Comparison of ENCODE assay signal across 8 cellular contexts in genomic region chr16:16127469-16128116, GRCh38.
DNase-seq lines count a peak whose midpoint lies in the region; ATAC-seq and TF ChIP-seq lines count a peak whose summit lies in the region.

No MANE protein-coding gene starts in this region.

- H3K9me3 ChIP-seq in CD4-positive, alpha-beta T cell (ENCODE audit: control insufficient read depth, low read length) = peaks cover 10% of the 10 kb centered on the region
- no peaks in the 10 kb centered on the region for H3K9me3 ChIP-seq in HEK293 (ENCODE audit: control insufficient read depth, insufficient read depth, low read depth, low read length)
- H3K9me3 ChIP-seq in PC-3 (ENCODE audit: low read length) = no peaks in the 10 kb centered on the region

- TF ChIP-seq CTCF in CD4-positive, alpha-beta T cell (IDR thresholded peaks at IDR 0.05) = peak; percentile 82
- TF ChIP-seq CTCF in HEK293 (tag by site-specific recombination; IDR thresholded peaks at IDR 0.05) = peak; percentile 66
- peak; percentile 73 for TF ChIP-seq CTCF in PC-3 (conservative IDR thresholded peaks at IDR 0.05; ENCODE audit: low read depth, low read length)
- TF ChIP-seq CTCF in fibroblast of mammary gland (conservative IDR thresholded peaks at IDR 0.05; ENCODE audit: control insufficient read depth, insufficient read depth, low read depth, low read length) = peak; percentile 87
- peak; percentile 88 for TF ChIP-seq CTCF in neural crest cell (conservative IDR thresholded peaks at IDR 0.05)

- H3K36me3 Mint-ChIP-seq in CD4-positive, alpha-beta T cell (ENCODE audit: low read depth) = peaks cover 80% of the 10 kb centered on the region
- peaks cover 94% of the 10 kb centered on the region for H3K36me3 Mint-ChIP-seq in activated T-cell treated with anti-CD3 and anti-CD28 coated beads, Interleukin-2, amount 50 U/mL, for 24 hours (ENCODE audit: low read depth)
- H3K36me3 Mint-ChIP-seq in neural crest cell (ENCODE audit: low read depth) = peaks cover 27% of the 10 kb centered on the region
- H3K36me3 Mint-ChIP-seq in stimulated activated naive CD8-positive, alpha-beta T cell treated with anti-CD3 and anti-CD28 coated beads, Interleukin-15, Interleukin-2, amounts not matched to agents 100 ng/mL and 50 ng/mL, for 24 hours (ENCODE audit: low read depth) = peaks cover 66% of the 10 kb centered on the region

- no peaks in the 10 kb centered on the region for H3F3A ChIP-seq in PC-3 (ENCODE audit: low read length, unreplicated experiment)

- H3K36me3 ChIP-seq in HEK293 (ENCODE audit: control insufficient read depth in 2 of 2, insufficient read depth in 1 of 2, low read length in 2 of 2) = peaks cover 24 to 66% of the 10 kb centered on the region in 2 experiments; a peak in 2 of 3 replicates
- H3K36me3 ChIP-seq in PC-3 (ENCODE audit: low read depth, low read length) = peaks cover 8% of the 10 kb centered on the region; the same call in 1 of the 2 replicates

- peak; percentile 34 to 71 (median 58) for DNase-seq in CD4-positive, alpha-beta T cell
- DNase-seq in PC-3 (peak; percentile 74), fibroblast of mammary gland (ENCODE audit: low read depth) (peak; percentile 70), neural crest cell (ENCODE audit: low read depth, low spot score) (peak; percentile 70)
- DNase-seq in activated T-cell treated with anti-CD3 and anti-CD28 coated beads, Interleukin-2, amount 50 U/mL, for 24 hours = peak; percentile 80

- H4K20me1 ChIP-seq in PC-3 (ENCODE audit: low read length) = no peaks in the 10 kb centered on the region

- no peak overlapping the region for H3K9ac ChIP-seq in PC-3 (ENCODE audit: low read length)

- no peaks in the 10 kb centered on the region for H3K27me3 ChIP-seq in CD4-positive, alpha-beta T cell (ENCODE audit: control insufficient read depth, insufficient read depth, low read length)
- H3K27me3 ChIP-seq in PC-3 (ENCODE audit: low read length) = no peaks in the 10 kb centered on the region

- H3K4me1 ChIP-seq in HEK293 (ENCODE audit: control insufficient read depth, insufficient read depth, low read length) = no peaks in the 10 kb centered on the region
- no peaks in the 10 kb centered on the region for H3K4me1 ChIP-seq in PC-3 (ENCODE audit: insufficient read depth, low read length)

- H2AFZ ChIP-seq in PC-3 (ENCODE audit: low read length) = no peak overlapping the region

- no peak overlapping the region for H3K27ac ChIP-seq in CD4-positive, alpha-beta T cell (ENCODE audit: low read depth, low read length)
- H3K27ac ChIP-seq in HEK293 (ENCODE audit: extremely low read depth, low read depth, low read length) (no peak overlapping the region), PC-3 (ENCODE audit: low read length) (no peak overlapping the region)

- intact Hi-C loops in CD4-positive, alpha-beta T cell (cut with DNase I, micrococcal nuclease) = loop anchor here (1.0 to 5.0 kb wide), 9 partner anchors 178 to 701 kb away; partner anchors contain the start of genes ABCC1 (in 2 of the 2) and CEP20 (in 1 of the 2)
- intact Hi-C loops in PC-3 (cut with micrococcal nuclease) = loop anchor here (1.0 to 5.0 kb wide), 3 partner anchors 252 to 361 kb away; no protein-coding TSS in a partner anchor

- peaks cover 4% of the 10 kb centered on the region for H3K9me3 Mint-ChIP-seq in CD4-positive, alpha-beta T cell
- H3K9me3 Mint-ChIP-seq in activated T-cell treated with anti-CD3 and anti-CD28 coated beads, Interleukin-2, amount 50 U/mL, for 24 hours = peaks cover 7% of the 10 kb centered on the region
- peaks cover 7% of the 10 kb centered on the region for H3K9me3 Mint-ChIP-seq in neural crest cell
- peaks cover 11% of the 10 kb centered on the region for H3K9me3 Mint-ChIP-seq in stimulated activated naive CD8-positive, alpha-beta T cell treated with anti-CD3 and anti-CD28 coated beads, Interleukin-15, Interleukin-2, amounts not matched to agents 100 ng/mL and 50 ng/mL, for 24 hours

- ATAC-seq in CD4-positive, alpha-beta T cell (ENCODE audit: poor library complexity) = peak; percentile 93
- ATAC-seq in PC-3 = peak; percentile 76
- no peak for ATAC-seq in GM19035 (IDR thresholded peaks at IDR 0.05; ENCODE audit: unreplicated experiment)

- H3K4me2 ChIP-seq in PC-3 (ENCODE audit: low read length) = no peak overlapping the region

- no TSS peak for BruUV-seq in PC-3 (replicated peaks; lab: Mats Ljungman, UMichigan)

- no peaks in the 10 kb centered on the region for H3K79me2 ChIP-seq in PC-3 (ENCODE audit: low read length)

- no peaks in the 10 kb centered on the region for H3K27me3 Mint-ChIP-seq in CD4-positive, alpha-beta T cell
- H3K27me3 Mint-ChIP-seq in activated T-cell treated with anti-CD3 and anti-CD28 coated beads, Interleukin-2, amount 50 U/mL, for 24 hours = no peaks in the 10 kb centered on the region
- H3K27me3 Mint-ChIP-seq in neural crest cell (ENCODE audit: low read depth) = no peaks in the 10 kb centered on the region
- H3K27me3 Mint-ChIP-seq in stimulated activated naive CD8-positive, alpha-beta T cell treated with anti-CD3 and anti-CD28 coated beads, Interleukin-15, Interleukin-2, amounts not matched to agents 100 ng/mL and 50 ng/mL, for 24 hours = no peaks in the 10 kb centered on the region

- no peaks in the 10 kb centered on the region for H3K9me2 ChIP-seq in PC-3 (replicated peaks; ENCODE audit: low read length)

- H3K4me1 Mint-ChIP-seq in CD4-positive, alpha-beta T cell (ENCODE audit: low read depth) = peaks cover 4% of the 10 kb centered on the region
- peaks cover 2% of the 10 kb centered on the region for H3K4me1 Mint-ChIP-seq in activated T-cell treated with anti-CD3 and anti-CD28 coated beads, Interleukin-2, amount 50 U/mL, for 24 hours (ENCODE audit: low read depth)
- H3K4me1 Mint-ChIP-seq in neural crest cell = no peaks in the 10 kb centered on the region
- H3K4me1 Mint-ChIP-seq in stimulated activated naive CD8-positive, alpha-beta T cell treated with anti-CD3 and anti-CD28 coated beads, Interleukin-15, Interleukin-2, amounts not matched to agents 100 ng/mL and 50 ng/mL, for 24 hours (ENCODE audit: low read depth) = no peaks in the 10 kb centered on the region

- CTCF ChIA-PET in CD4-positive, alpha-beta T cell (lab: Charles Lee) = interaction anchor here (0.6 to 0.9 kb wide), 7 partner anchors 44 to 683 kb away, joined by 3 to 6 read pairs (median 3); no protein-coding TSS in a partner anchor
- CTCF ChIA-PET in HEK293 (lab: Yijun Ruan, JAX) = interaction anchor here (0.6 to 2.3 kb wide), 14 partner anchors 15 to 1629 kb away, joined by 3 to 11 read pairs (median 4); no protein-coding TSS in a partner anchor
- CTCF ChIA-PET in PC-3 (lab: Charles Lee) = interaction anchor here (0.6 kb wide), 1 partner anchor 138 kb away, joined by 4 read pairs; no protein-coding TSS in a partner anchor

- H3K4me3 Mint-ChIP-seq in CD4-positive, alpha-beta T cell = no peak overlapping the region
- no peak overlapping the region for H3K4me3 Mint-ChIP-seq in activated T-cell treated with anti-CD3 and anti-CD28 coated beads, Interleukin-2, amount 50 U/mL, for 24 hours
- no peak overlapping the region for H3K4me3 Mint-ChIP-seq in neural crest cell
- no peak overlapping the region for H3K4me3 Mint-ChIP-seq in stimulated activated naive CD8-positive, alpha-beta T cell treated with anti-CD3 and anti-CD28 coated beads, Interleukin-15, Interleukin-2, amounts not matched to agents 100 ng/mL and 50 ng/mL, for 24 hours

- no peak overlapping the region for H3K4me3 ChIP-seq in HEK293 (ENCODE audit: low read depth, low read length)
- H3K4me3 ChIP-seq in PC-3 (ENCODE audit: low read length) = no peak overlapping the region
- H3K4me3 ChIP-seq in fibroblast of mammary gland (ENCODE audit: control insufficient read depth, low read depth, low read length) = no peak overlapping the region

- POLR2A ChIA-PET in CD4-positive, alpha-beta T cell (lab: Charles Lee) = no interaction called here
- POLR2A ChIA-PET in HEK293 (lab: Yijun Ruan, JAX) = no interaction called here
- POLR2A ChIA-PET in PC-3 (lab: Charles Lee; ENCODE audit: unreplicated experiment) = no interaction called here

- H3K27ac Mint-ChIP-seq in CD4-positive, alpha-beta T cell = peak overlapping the region; percentile 8
- peak overlapping the region; percentile 20 for H3K27ac Mint-ChIP-seq in activated T-cell treated with anti-CD3 and anti-CD28 coated beads, Interleukin-2, amount 50 U/mL, for 24 hours
- no peak overlapping the region for H3K27ac Mint-ChIP-seq in neural crest cell (ENCODE audit: unreplicated experiment)
- peak overlapping the region; percentile 11 for H3K27ac Mint-ChIP-seq in stimulated activated naive CD8-positive, alpha-beta T cell treated with anti-CD3 and anti-CD28 coated beads, Interleukin-15, Interleukin-2, amounts not matched to agents 100 ng/mL and 50 ng/mL, for 24 hours

TF ChIP-seq in HEK293, 187 proteins besides CTCF, POLR2A, EP300 and RAD21:
- TF ChIP-seq ZNF362 (tag by site-specific recombination; IDR thresholded peaks at IDR 0.05) (peak; percentile 70), ZNF654 (tag by site-specific recombination; IDR thresholded peaks at IDR 0.05; ENCODE audit: low read depth) (peak; percentile 85), ZNF211 (tag by site-specific recombination; IDR thresholded peaks at IDR 0.05; ENCODE audit: low read depth) (no peak), ZNF664 (tag by site-specific recombination; IDR thresholded peaks at IDR 0.05) (0 out of 2 replicates have a peak, but pooled peaks have one; percentile 18), ZNF514 (tag by site-specific recombination; IDR thresholded peaks at IDR 0.05) (no peak)
